Comparison of ENCODE assay signal across 8 cellular contexts in the genomic region with DNA sequence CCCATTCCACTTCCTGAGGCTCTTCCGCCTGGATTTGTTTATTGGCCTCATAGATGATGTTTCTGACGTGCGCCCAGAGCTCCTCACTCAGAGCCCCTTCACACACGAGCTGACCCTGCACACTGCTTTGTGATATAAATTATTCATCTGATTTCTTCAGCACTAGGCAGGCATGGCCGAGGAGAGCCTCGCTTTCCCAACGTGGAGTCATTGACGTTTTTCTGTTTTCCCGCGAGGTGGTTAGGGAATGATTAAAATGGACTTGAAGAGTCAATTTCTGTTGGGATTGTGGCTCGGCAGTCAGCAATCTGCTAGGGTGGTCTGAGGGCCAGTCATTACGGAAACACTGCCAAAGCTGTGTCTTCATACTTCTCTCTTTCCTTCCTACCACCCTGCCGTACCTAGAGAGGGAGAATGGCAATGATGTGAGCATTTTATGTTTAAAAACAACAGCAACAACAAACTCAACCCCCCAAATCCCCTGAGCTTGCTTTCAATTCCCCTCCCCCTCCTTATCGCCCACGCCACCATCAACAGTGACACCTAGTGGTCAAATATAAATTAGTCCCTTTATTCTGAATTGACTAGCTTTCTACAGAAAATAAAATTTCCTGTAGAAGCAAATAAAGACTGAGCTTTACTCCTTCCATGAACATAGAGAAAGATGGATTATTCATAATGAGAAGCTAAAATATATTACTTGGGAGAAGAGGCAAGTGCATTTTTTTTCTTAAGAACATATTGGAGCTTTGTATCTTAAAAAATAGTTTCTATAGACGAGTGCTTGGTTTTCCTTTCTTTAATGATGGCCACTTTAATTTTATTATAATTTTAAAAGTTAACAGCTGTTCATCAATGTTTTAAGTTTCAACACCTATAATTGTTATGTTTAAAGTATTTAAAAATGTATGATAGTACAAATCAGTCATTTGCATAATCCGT.
DNase-seq lines count a peak whose midpoint lies in the region; ATAC-seq and TF ChIP-seq lines count a peak whose summit lies in the region.

No MANE protein-coding gene starts in this region.

- H3K9ac ChIP-seq in OCI-LY1 (ENCODE audit: low read length), result peak overlapping the region; percentile 43; the same call in 1 of the 2 replicates

- peak overlapping the region in 1 of 2 donors; percentile 58 for H3K27ac Mint-ChIP-seq in activated naive CD4-positive, alpha-beta T cell treated with anti-CD3 and anti-CD28 coated beads, Interleukin-2, amount 50 U/mL, for 72 hours

- H3K9me2 ChIP-seq in OCI-LY1 (ENCODE audit: low read depth, low read length), result no peaks in the 10 kb centered on the region

- H3K79me2 ChIP-seq in OCI-LY1 (ENCODE audit: insufficient read depth, low read length), result no peaks in the 10 kb centered on the region

- H3K4me3 ChIP-seq in OCI-LY1 (ENCODE audit: low read depth, low read length, poor library complexity, severe bottlenecking), result peak overlapping the region; percentile 50
- H3K4me3 ChIP-seq in gastroesophageal sphincter, result peak overlapping the region; percentile 40 to 45

- H3K9me3 ChIP-seq in OCI-LY1 (ENCODE audit: low read length), result no peaks in the 10 kb centered on the region
- no peaks in the 10 kb centered on the region for H3K9me3 ChIP-seq in gastroesophageal sphincter

- H3K9me3 Mint-ChIP-seq in activated naive CD4-positive, alpha-beta T cell treated with anti-CD3 and anti-CD28 coated beads, Interleukin-2, amount 50 U/mL, for 72 hours, result no peaks in the 10 kb centered on the region

- no peaks in the 10 kb centered on the region for H3F3A ChIP-seq in OCI-LY1 (ENCODE audit: insufficient read depth, low read length)

- no peaks in the 10 kb centered on the region for H4K20me1 ChIP-seq in OCI-LY1 (ENCODE audit: insufficient read depth, low read length)

- peak overlapping the region; percentile 68; the same call in 1 of the 2 replicates for H2AFZ ChIP-seq in OCI-LY1 (ENCODE audit: low read length)

- TF ChIP-seq EP300 in gastroesophageal sphincter (IDR thresholded peaks at IDR 0.05), result no peak

- H3K27ac ChIP-seq in OCI-LY1 (ENCODE audit: low read depth, low read length, poor library complexity, severe bottlenecking) (no peak overlapping the region), gastroesophageal sphincter (peak overlapping the region in 3 of 4 donors; percentile 62 to 77 (median 69))

- 8 to 27% methylated on average over 4 to 17 of the region's 17 CpGs for WGBS in gastroesophageal sphincter (ENCODE audit: low coverage in 1 of 2), 2 donors

- DNase-seq in GDM1 (lab: John Stamatoyannopoulos, UW) (peak; percentile 13), HuH-7 (ENCODE audit: low spot score) (peak; percentile 74), omental fat pad (ENCODE audit: low spot score) (no peak)
- peak in 1 of 2 donors; percentile 21 for DNase-seq in activated naive CD4-positive, alpha-beta T cell treated with anti-CD3 and anti-CD28 coated beads, Interleukin-2, amount 50 U/mL, for 72 hours (ENCODE audit: low spot score in 2 of 2)

- TF ChIP-seq CTCF in OCI-LY1 (IDR thresholded peaks at IDR 0.05; ENCODE audit: low read length) (peak; percentile 83), gastroesophageal sphincter (IDR thresholded peaks at IDR 0.05) (peak; percentile 65 to 84 (median 78)), omental fat pad (IDR thresholded peaks at IDR 0.05) (peak in 1 of 3 donors; percentile 83)

- H3K4me1 ChIP-seq in OCI-LY1 (ENCODE audit: insufficient read depth, low read length, severe bottlenecking) (peaks cover 12% of the 10 kb centered on the region), gastroesophageal sphincter (peaks cover 0 to 26% (median 8%) of the 10 kb centered on the region in 3 donors)

- no peak for TF ChIP-seq POLR2A in gastroesophageal sphincter (IDR thresholded peaks at IDR 0.05)

- H3K36me3 Mint-ChIP-seq in activated naive CD4-positive, alpha-beta T cell treated with anti-CD3 and anti-CD28 coated beads, Interleukin-2, amount 50 U/mL, for 72 hours, result no peaks in the 10 kb centered on the region

- H3K27me3 ChIP-seq in OCI-LY1 (ENCODE audit: insufficient read depth, low read length) (no peaks in the 10 kb centered on the region), gastroesophageal sphincter (peaks cover 47% of the 10 kb centered on the region)

- peak; percentile 31 to 58 for ATAC-seq in activated naive CD4-positive, alpha-beta T cell treated with anti-CD3 and anti-CD28 coated beads, Interleukin-2, amount 50 U/mL, for 72 hours
- ATAC-seq in gastroesophageal sphincter, result peak; percentile 53
- peak; percentile 54 for ATAC-seq in omental fat pad (ENCODE audit: low FRiP score)
- no peak for ATAC-seq in GM21381 (IDR thresholded peaks at IDR 0.05; ENCODE audit: unreplicated experiment)
- ATAC-seq in GM18873 (IDR thresholded peaks at IDR 0.05; ENCODE audit: low FRiP score, unreplicated experiment), result no peak

- H3K36me3 ChIP-seq in OCI-LY1 (ENCODE audit: insufficient read depth, low read length), result no peaks in the 10 kb centered on the region
- no peaks in the 10 kb centered on the region for H3K36me3 ChIP-seq in gastroesophageal sphincter

- peak overlapping the region; percentile 75 for H3K4me2 ChIP-seq in OCI-LY1 (ENCODE audit: low read length)

Comparison
In these comparisons a context has a peak if more than half of its experiments do, and no peak if none do; other contexts are left out.
1. ATAC-seq: peak in activated naive CD4-positive, alpha-beta T cell treated with anti-CD3 and anti-CD28 coated beads, Interleukin-2, amount 50 U/mL, for 72 hours (2 of 2), gastroesophageal sphincter (single experiment) and omental fat pad (single experiment); none in GM21381 (single experiment) and GM18873 (single experiment).